Comparison of ENCODE assay signal across 15 cellular contexts in genomic region chr10:3926675-3927525, GRCh38.
A peak's percentile ranks its signal among the peaks of the same experiment; 100 is the strongest.
DNase-seq lines count a peak whose midpoint lies in the region; ATAC-seq, FAIRE-seq and TF ChIP-seq lines count a peak whose summit lies in the region.
"Had no signal": no experiment of that assay in that cellular context is flagged by ENCODE, and none has a peak within 500 bp of the region (broad histone marks: within the 10 kb centered on the region; RNA-seq: fewer than 3 reads in every experiment).

No MANE protein-coding gene starts in this region.

- no peaks in the 10 kb centered on the region for H4K20me1 ChIP-seq in astrocyte (ENCODE audit: insufficient read depth, low read length)

- H2AFZ ChIP-seq in astrocyte (ENCODE audit: low read depth, low read length), result no peak overlapping the region

- H3K9me3 ChIP-seq in astrocyte (ENCODE audit: insufficient read depth, low read depth, low read length) (no peaks in the 10 kb centered on the region), left lung (no peaks in the 10 kb centered on the region), HAP-1 (no peaks in the 10 kb centered on the region; the same call in 1 of the 2 replicates)

- peak overlapping the region; percentile 35 for H3K27ac ChIP-seq in astrocyte (ENCODE audit: low read depth, low read length)
- no peak overlapping the region for H3K27ac ChIP-seq in left lung
- H3K27ac ChIP-seq: C4-2B had no signal

- intact Hi-C loops in left lung (cut with DNase I), result no loop called here

- H3K79me2 ChIP-seq in astrocyte (ENCODE audit: insufficient read depth, low read length), result no peaks in the 10 kb centered on the region

- in situ Hi-C loops in KBM-7 (cut with MboI; ENCODE audit: low pct_unique_long_range_greater_than_20kb, low sequenced_read_pairs) (no loop called here), HAP-1 (cut with MboI; ENCODE audit: low sequenced_read_pairs) (no loop called here)

- H3K4me3 ChIP-seq in AG10803 (ENCODE audit: low read length) (no peak overlapping the region), astrocyte (ENCODE audit: insufficient read depth, low read depth, low read length) (no peak overlapping the region), left lung (no peak overlapping the region), HAP-1 (no peak overlapping the region)

- no peak overlapping the region for H3K4me3 Mint-ChIP-seq in astrocyte (ENCODE audit: unreplicated experiment)

- ATAC-seq in left lung (peak; percentile 46), GM19023 (IDR thresholded peaks at IDR 0.05; ENCODE audit: unreplicated experiment) (no peak), HG03280 (IDR thresholded peaks at IDR 0.05; ENCODE audit: unreplicated experiment) (no peak)

- H3K9ac ChIP-seq in astrocyte (ENCODE audit: low read length), result peak overlapping the region; percentile 19

- peaks cover 29% of the 10 kb centered on the region for H3K4me1 Mint-ChIP-seq in astrocyte (ENCODE audit: low read depth, unreplicated experiment)

- peak; percentile 60 for DNase-seq in AG10803 (ENCODE audit: low read depth)
- peak; percentile 41 for DNase-seq in KBM-7
- DNase-seq in astrocyte (ENCODE audit: low read depth), result peak; percentile 72
- DNase-seq in left lung, result no peak
- no peak for DNase-seq in HAP-1 (ENCODE audit: low spot score in 2 of 2)
- DNase-seq in NCI-H2171 treated with DMSO at 0.1 percent for 48 hours (lab: John Stamatoyannopoulos, UW), result no peak
- DNase-seq: activated naive CD4-positive, alpha-beta T cell treated with anti-CD3 and anti-CD28 coated beads, Interleukin-2, amount 50 U/mL, for 16 hours; NCI-H1092; NCI-H510A treated with DMSO at 0.1 percent for 48 hours; SHP77 treated with DMSO at 0.1 percent for 48 hours; stimulated activated naive CD4-positive, alpha-beta T cell had no signal

- H3K36me3 Mint-ChIP-seq in astrocyte (ENCODE audit: low read depth, unreplicated experiment), result no peaks in the 10 kb centered on the region

- peaks cover 5% of the 10 kb centered on the region for H3K9me3 Mint-ChIP-seq in astrocyte (ENCODE audit: unreplicated experiment)

- peak overlapping the region; percentile 48 for H3K27ac Mint-ChIP-seq in astrocyte (ENCODE audit: unreplicated experiment)

- no peak overlapping the region for H3K4me2 ChIP-seq in astrocyte (ENCODE audit: low read length)

- H3K27me3 Mint-ChIP-seq in astrocyte (ENCODE audit: low read depth, unreplicated experiment), result no peaks in the 10 kb centered on the region

- H3K4me1 ChIP-seq in astrocyte (ENCODE audit: insufficient read depth, low read length), result peaks cover 8% of the 10 kb centered on the region
- H3K4me1 ChIP-seq in left lung, result no peaks in the 10 kb centered on the region
- no peaks in the 10 kb centered on the region for H3K4me1 ChIP-seq in HAP-1

- FAIRE-seq in astrocyte (lab: Jason Lieb, UNC), result no peak
- FAIRE-seq: HTR-8/SVneo had no signal

- H3K36me3 ChIP-seq in astrocyte (ENCODE audit: insufficient read depth, low read length) (no peaks in the 10 kb centered on the region), left lung (no peaks in the 10 kb centered on the region), HAP-1 (replicated peaks) (no peaks in the 10 kb centered on the region)

- no peak for TF ChIP-seq CTCF in AG10803 (conservative IDR thresholded peaks at IDR 0.05; ENCODE audit: low read length)
- no peak for TF ChIP-seq CTCF in astrocyte (IDR thresholded peaks at IDR 0.05; ENCODE audit: insufficient read depth, low read depth, low read length)
- TF ChIP-seq CTCF in left lung (IDR thresholded peaks at IDR 0.05), result no peak

- no peaks in the 10 kb centered on the region for H3K27me3 ChIP-seq in astrocyte (ENCODE audit: insufficient read depth, low read length)
- no peaks in the 10 kb centered on the region for H3K27me3 ChIP-seq in left lung
- no peaks in the 10 kb centered on the region for H3K27me3 ChIP-seq in HAP-1 (ENCODE audit: low read depth)

Comparison
In these comparisons a context has a peak if more than half of its experiments do, and no peak if none do; other contexts are left out.
1. DNase-seq: peak in AG10803 (single experiment), KBM-7 (single experiment) and astrocyte (single experiment); none in left lung (0 of 2), HAP-1 (0 of 2) and NCI-H2171 treated with DMSO at 0.1 percent for 48 hours (single experiment).